Comparison of ENCODE assay signal across 11 cellular contexts in genomic region chr13:35855531-35856019, GRCh38.
A peak's percentile ranks its signal among the peaks of the same experiment; 100 is the strongest.
DNase-seq lines count a peak whose midpoint lies in the region; ATAC-seq and TF ChIP-seq lines count a peak whose summit lies in the region.
"Had no signal": no experiment of that assay in that cellular context is flagged by ENCODE, and none has a peak within 500 bp of the region (broad histone marks: within the 10 kb centered on the region; RNA-seq: fewer than 3 reads in every experiment).

No MANE protein-coding gene starts in this region.

- peaks cover under 1% of the 10 kb centered on the region for H3K9me3 Mint-ChIP-seq in activated CD8-positive, alpha-beta T cell treated with anti-CD3 and anti-CD28 coated beads for 36 hours
- H3K9me3 Mint-ChIP-seq: nephron had no signal

- TF ChIP-seq CTCF in activated CD8-positive, alpha-beta T cell treated with anti-CD3 and anti-CD28 coated beads for 36 hours (IDR thresholded peaks at IDR 0.05): no peak
- TF ChIP-seq CTCF in Peyer's patch (IDR thresholded peaks at IDR 0.05) (no peak), MM.1S (IDR thresholded peaks at IDR 0.05; ENCODE audit: low read length) (no peak)

- peaks cover 10% of the 10 kb centered on the region for H3K27me3 Mint-ChIP-seq in activated CD8-positive, alpha-beta T cell treated with anti-CD3 and anti-CD28 coated beads for 36 hours

- H3K27ac ChIP-seq in iPS-20b (ENCODE audit: low read length) (peak overlapping the region; percentile 65), Peyer's patch (no peak overlapping the region), MM.1S (ENCODE audit: low read length) (no peak overlapping the region)
- no peak overlapping the region for H3K27ac ChIP-seq in effector memory CD4-positive, alpha-beta T cell (ENCODE audit: insufficient read depth, low read length, poor library complexity, severe bottlenecking)

- no peak overlapping the region for H3K4me3 Mint-ChIP-seq in activated CD8-positive, alpha-beta T cell treated with anti-CD3 and anti-CD28 coated beads for 36 hours
- H3K4me3 Mint-ChIP-seq: CD8-positive, alpha-beta T cell; nephron had no signal

- H3K27me3 ChIP-seq in H7 (ENCODE audit: control insufficient read depth, insufficient read depth, low read length): no peaks in the 10 kb centered on the region
- no peaks in the 10 kb centered on the region for H3K27me3 ChIP-seq in iPS-20b (ENCODE audit: insufficient read depth, low read length)
- H3K27me3 ChIP-seq in Peyer's patch: no peaks in the 10 kb centered on the region
- no peaks in the 10 kb centered on the region for H3K27me3 ChIP-seq in effector memory CD4-positive, alpha-beta T cell (replicated peaks; ENCODE audit: control insufficient read depth, insufficient read depth, low read length, poor library complexity, severe bottlenecking)
- H3K27me3 ChIP-seq in MM.1S (replicated peaks; ENCODE audit: insufficient read depth, low read length): no peaks in the 10 kb centered on the region

- peaks cover 5% of the 10 kb centered on the region for H3K4me1 Mint-ChIP-seq in activated CD8-positive, alpha-beta T cell treated with anti-CD3 and anti-CD28 coated beads for 36 hours (ENCODE audit: low read depth)

- no peaks in the 10 kb centered on the region for H3F3A ChIP-seq in MM.1S (ENCODE audit: insufficient read depth, low read length)

- peak; percentile 82 for ATAC-seq in activated CD8-positive, alpha-beta T cell treated with anti-CD3 and anti-CD28 coated beads for 36 hours
- ATAC-seq: CD8-positive, alpha-beta T cell had no signal

- H3K9ac ChIP-seq in iPS-20b (ENCODE audit: low read depth, low read length) (peak overlapping the region; percentile 77; the same call in 1 of the 2 replicates), MM.1S (ENCODE audit: low read length) (no peak overlapping the region)

- intact Hi-C loops in activated CD8-positive, alpha-beta T cell treated with anti-CD3 and anti-CD28 coated beads for 36 hours (cut with micrococcal nuclease): no loop called here

- H3K36me3 ChIP-seq in H7 (replicated peaks; ENCODE audit: control insufficient read depth, insufficient read depth, low read length) (no peaks in the 10 kb centered on the region), iPS-20b (ENCODE audit: insufficient read depth, low read depth, low read length) (peaks cover 37% of the 10 kb centered on the region), Peyer's patch (no peaks in the 10 kb centered on the region), MM.1S (replicated peaks; ENCODE audit: insufficient read depth, low read length) (no peaks in the 10 kb centered on the region)
- no peaks in the 10 kb centered on the region for H3K36me3 ChIP-seq in effector memory CD4-positive, alpha-beta T cell (ENCODE audit: control insufficient read depth, insufficient read depth, low read length)

- H3K79me2 ChIP-seq in MM.1S (ENCODE audit: low read length): no peaks in the 10 kb centered on the region

- no peak overlapping the region for H3K27ac Mint-ChIP-seq in activated CD8-positive, alpha-beta T cell treated with anti-CD3 and anti-CD28 coated beads for 36 hours
- H3K27ac Mint-ChIP-seq: CD8-positive, alpha-beta T cell had no signal

- TF ChIP-seq POLR2A in Peyer's patch (IDR thresholded peaks at IDR 0.05): no peak

- H3K4me3 ChIP-seq in H7 (ENCODE audit: insufficient read depth, low read depth, low read length) (peak overlapping the region; percentile 0; the same call in 1 of the 2 replicates), iPS-20b (ENCODE audit: low read length) (peak overlapping the region; percentile 76), Peyer's patch (no peak overlapping the region), MM.1S (ENCODE audit: low read length) (no peak overlapping the region)
- no peak overlapping the region for H3K4me3 ChIP-seq in effector memory CD4-positive, alpha-beta T cell (ENCODE audit: insufficient read depth, low read depth, low read length, poor library complexity, severe bottlenecking)

- no peaks in the 10 kb centered on the region for H3K9me3 ChIP-seq in iPS-20b (ENCODE audit: insufficient read depth, low read depth, low read length)
- no peaks in the 10 kb centered on the region for H3K9me3 ChIP-seq in Peyer's patch
- no peaks in the 10 kb centered on the region for H3K9me3 ChIP-seq in effector memory CD4-positive, alpha-beta T cell (ENCODE audit: control insufficient read depth, low read length)
- no peaks in the 10 kb centered on the region for H3K9me3 ChIP-seq in MM.1S (replicated peaks; ENCODE audit: insufficient read depth, low read length)

- no peak overlapping the region for H2AFZ ChIP-seq in MM.1S (ENCODE audit: low read length)

- no peaks in the 10 kb centered on the region for H3K9me2 ChIP-seq in MM.1S (replicated peaks; ENCODE audit: insufficient read depth, low read length)

- DNase-seq in A172 (ENCODE audit: low spot score): peak; percentile 79
- peak; percentile 66 for DNase-seq in H7
- peak; percentile 38 for DNase-seq in activated CD8-positive, alpha-beta T cell treated with anti-CD3 and anti-CD28 coated beads for 36 hours
- DNase-seq in Peyer's patch: no peak
- no peak for DNase-seq in AG08396 (ENCODE audit: low spot score)
- no peak for DNase-seq in effector memory CD4-positive, alpha-beta T cell
- DNase-seq in MM.1S: no peak
- DNase-seq: activated naive CD4-positive, alpha-beta T cell treated with Interleukin-2 at 50 U/mL for 16 hours; CD8-positive, alpha-beta T cell had no signal

- POLR2A ChIA-PET in activated CD8-positive, alpha-beta T cell treated with anti-CD3 and anti-CD28 coated beads for 36 hours (lab: Charles Lee): no interaction called here

- H3K36me3 Mint-ChIP-seq in activated CD8-positive, alpha-beta T cell treated with anti-CD3 and anti-CD28 coated beads for 36 hours (ENCODE audit: low read depth): no peaks in the 10 kb centered on the region
- H3K36me3 Mint-ChIP-seq: CD8-positive, alpha-beta T cell had no signal

- peaks cover 81% of the 10 kb centered on the region for H3K4me1 ChIP-seq in iPS-20b (ENCODE audit: insufficient read depth, low read length)
- H3K4me1 ChIP-seq in Peyer's patch: no peaks in the 10 kb centered on the region
- H3K4me1 ChIP-seq in effector memory CD4-positive, alpha-beta T cell (ENCODE audit: control insufficient read depth, insufficient read depth, low read length, poor library complexity, severe bottlenecking): no peaks in the 10 kb centered on the region
- no peaks in the 10 kb centered on the region for H3K4me1 ChIP-seq in MM.1S (ENCODE audit: low read length)

- CTCF ChIA-PET in activated CD8-positive, alpha-beta T cell treated with anti-CD3 and anti-CD28 coated beads for 36 hours (lab: Charles Lee): no interaction called here

- H3K4me2 ChIP-seq in MM.1S (ENCODE audit: low read depth, low read length): no peak overlapping the region

- no peaks in the 10 kb centered on the region for H4K20me1 ChIP-seq in MM.1S (ENCODE audit: insufficient read depth, low read length)

Comparison
In these comparisons a context has a peak if more than half of its experiments do, and no peak if none do; other contexts are left out.
1. DNase-seq: peak in A172 (single experiment), H7 (single experiment) and activated CD8-positive, alpha-beta T cell treated with anti-CD3 and anti-CD28 coated beads for 36 hours (single experiment); none in Peyer's patch (0 of 3), AG08396 (single experiment), effector memory CD4-positive, alpha-beta T cell (0 of 3) and MM.1S (single experiment).
2. H3K4me3 ChIP-seq: peak in H7 (single experiment) and iPS-20b (single experiment); none in Peyer's patch (0 of 4), effector memory CD4-positive, alpha-beta T cell (single experiment) and MM.1S (single experiment).